Comparison of ENCODE assay signal across 8 cellular contexts in genomic region chr7:151083824-151084160, GRCh38. TPM values are rescaled to one million over a fixed set of nuclear protein-coding genes. Genes with fewer than 3 reads are reported as not detected.
DNase-seq lines count a peak whose midpoint lies in the region; ATAC-seq and TF ChIP-seq lines count a peak whose summit lies in the region.

No MANE protein-coding gene starts in this region.

- WGBS in psoas muscle, 3 donors, result 27 to 30% (median 28%) methylated on average over 3 of the region's 3 CpGs

- H3K4me1 ChIP-seq in fibroblast of lung (ENCODE audit: control insufficient read depth, extremely low read depth, insufficient read depth, low read length) (peaks cover 30% of the 10 kb centered on the region), psoas muscle (peaks cover 52% of the 10 kb centered on the region)

- H3K9ac ChIP-seq in SK-N-MC (ENCODE audit: insufficient read length) (no peak overlapping the region), fibroblast of lung (ENCODE audit: insufficient read depth, low read length) (no peak overlapping the region)

- H3K27ac ChIP-seq in SK-N-MC (no peak overlapping the region), fibroblast of lung (ENCODE audit: insufficient read depth, low read length) (no peak overlapping the region), psoas muscle (peak overlapping the region; percentile 89)

- TF ChIP-seq CTCF in fibroblast of lung (conservative IDR thresholded peaks at IDR 0.05 in 1 of 2, IDR thresholded peaks at IDR 0.05 in 1 of 2; ENCODE audit: low read depth in 1 of 2, low read length in 2 of 2), result no peak
- TF ChIP-seq CTCF in psoas muscle (IDR thresholded peaks at IDR 0.05), result no peak
- no peak for TF ChIP-seq CTCF in omental fat pad (IDR thresholded peaks at IDR 0.05)

- DNase-seq in SK-N-MC (ENCODE audit: low read depth, low spot score) (no peak), fibroblast of lung (ENCODE audit: low read depth in 2 of 2) (no peak), psoas muscle (no peak), COLO829 (ENCODE audit: low spot score) (no peak), GM19240 (ENCODE audit: insufficient read length, low spot score) (no peak), omental fat pad (ENCODE audit: low spot score) (no peak), HT-29 (ENCODE audit: low spot score) (no peak)

- peak overlapping the region; percentile 87 for H3K4me2 ChIP-seq in fibroblast of lung (ENCODE audit: extremely low read depth, insufficient read depth, low read length)

- H4K20me1 ChIP-seq in fibroblast of lung (ENCODE audit: control insufficient read depth, extremely low read depth, insufficient read depth, low read length), result no peaks in the 10 kb centered on the region

- ATAC-seq in psoas muscle, result no peak
- no peak for ATAC-seq in omental fat pad (ENCODE audit: low FRiP score)

- intact Hi-C loops in psoas muscle (cut with DNase I), result no loop called here

- H3K36me3 ChIP-seq in SK-N-MC (ENCODE audit: insufficient read depth, low read length) (no peaks in the 10 kb centered on the region), fibroblast of lung (ENCODE audit: control insufficient read depth, insufficient read depth, low read length) (peaks cover 5% of the 10 kb centered on the region), psoas muscle (ENCODE audit: insufficient read depth in 1 of 2, low read depth in 1 of 2) (no peaks in the 10 kb centered on the region)

- H3K79me2 ChIP-seq in fibroblast of lung (ENCODE audit: control insufficient read depth, insufficient read depth, low read length), result peaks cover 46% of the 10 kb centered on the region

- H3K9me3 ChIP-seq in SK-N-MC (ENCODE audit: low read depth, low read length), result no peaks in the 10 kb centered on the region
- no peaks in the 10 kb centered on the region for H3K9me3 ChIP-seq in fibroblast of lung (ENCODE audit: control insufficient read depth, insufficient read depth, low read depth, low read length)
- H3K9me3 ChIP-seq in psoas muscle, result no peaks in the 10 kb centered on the region

- H3K4me3 ChIP-seq in GM08714 (ENCODE audit: low read length) (peak overlapping the region; percentile 90; the same call in 1 of the 2 replicates), SK-N-MC (peak overlapping the region; percentile 97), fibroblast of lung (replicated peaks in 1 of 4; ENCODE audit: control extremely low read depth in 1 of 4, insufficient read depth in 1 of 4, low read depth in 3 of 4, low read length in 4 of 4) (peak overlapping the region; percentile 50 to 94 (median 70)), psoas muscle (peak overlapping the region; percentile 91)

- peak overlapping the region; percentile 71 for H2AFZ ChIP-seq in fibroblast of lung (ENCODE audit: low read length)

- H3K27me3 ChIP-seq in fibroblast of lung (ENCODE audit: control insufficient read depth, insufficient read depth, low read length) (no peaks in the 10 kb centered on the region), psoas muscle (ENCODE audit: insufficient read depth in 3 of 3, low read length in 2 of 3) (no peaks in the 10 kb centered on the region)

RNA-seq across cellular contexts. Expression of gene TMUB1, which starts 0.5 kb away (rescaled TPM):
- total RNA-seq in fibroblast of lung (14.1 and 20.3 TPM in 2 replicates), psoas muscle (10 to 100 TPM; 41.7 to 55.5 (median 44.4) TPM), omental fat pad (10 to 100 TPM; 23.5 to 38.5 (median 26.9) TPM)
- polyA plus RNA-seq in fibroblast of lung (11.9 and 17.1 TPM in 2 replicates), psoas muscle (100 to 1,000 TPM in 1 of 3 donors, 10 to 100 TPM in 2; 76.9 to 121 (median 85.3) TPM)
- polyA plus RNA-seq in fibroblast of lung (2012), result 28.8 and 39.7 TPM in 2 replicates
- polyA minus RNA-seq in fibroblast of lung (ENCODE audit: low replicate concordance), result 4.3 and 4.5 TPM in 2 replicates
- 258 and 264 TPM in 2 replicates for total RNA-seq in HT-29 (2014; rRNA removed; shearing (Covaris generic))

RNA-seq across cellular contexts. Expression of gene AGAP3, which starts 2.5 kb away (rescaled TPM):
- 34.2 and 44.9 TPM in 2 replicates for total RNA-seq in fibroblast of lung
- 32.9 and 33.5 TPM in 2 replicates for polyA plus RNA-seq in fibroblast of lung
- 38.7 and 42.1 TPM in 2 replicates for polyA plus RNA-seq in fibroblast of lung (2012)
- polyA minus RNA-seq in fibroblast of lung (ENCODE audit: low replicate concordance), result 84.7 and 88.4 TPM in 2 replicates
- total RNA-seq in psoas muscle, result 10 to 100 TPM; 39.3 to 52.2 (median 51.4) TPM
- polyA plus RNA-seq in psoas muscle, result 10 to 100 TPM; 38.4 to 75.3 (median 44.7) TPM
- total RNA-seq in omental fat pad, result 10 to 100 TPM; 34.6 to 53.0 (median 47.9) TPM
- total RNA-seq in HT-29 (2014; rRNA removed; shearing (Covaris generic)), result 140 and 162 TPM in 2 replicates

RNA-seq across cellular contexts. Expression of gene FASTK, which starts 3.2 kb away (rescaled TPM):
- total RNA-seq in fibroblast of lung (64.7 and 69.5 TPM in 2 replicates), psoas muscle (100 to 1,000 TPM in 3 of 4 donors, 10 to 100 TPM in 1; 87.1 to 126 (median 111) TPM), omental fat pad (10 to 100 TPM; 44.0 to 67.6 (median 51.6) TPM)
- polyA plus RNA-seq in fibroblast of lung (33.8 and 34.1 TPM in 2 replicates), psoas muscle (100 to 1,000 TPM; 132 to 194 (median 151) TPM)
- polyA plus RNA-seq in fibroblast of lung (2012), result 51.1 and 54.7 TPM in 2 replicates
- polyA minus RNA-seq in fibroblast of lung (ENCODE audit: low replicate concordance), result 95.5 and 104 TPM in 2 replicates
- total RNA-seq in HT-29 (2014; rRNA removed; shearing (Covaris generic)), result 265 and 300 TPM in 2 replicates

RNA-seq across cellular contexts. Expression of gene SLC4A2, which starts 24.4 kb away (rescaled TPM):
- 56.0 and 61.8 TPM in 2 replicates for total RNA-seq in fibroblast of lung
- 30.5 and 54.1 TPM in 2 replicates for polyA plus RNA-seq in fibroblast of lung
- 84.2 and 121 TPM in 2 replicates for polyA plus RNA-seq in fibroblast of lung (2012)
- polyA minus RNA-seq in fibroblast of lung (ENCODE audit: low replicate concordance), result 141 and 175 TPM in 2 replicates
- total RNA-seq in psoas muscle, result 10 to 100 TPM; 26.5 to 36.0 (median 31.3) TPM
- polyA plus RNA-seq in psoas muscle, result 10 to 100 TPM; 26.9 to 39.8 (median 33.5) TPM
- total RNA-seq in omental fat pad, result 100 to 1,000 TPM; 115 to 126 (median 118) TPM
- 851 and 1,005 TPM in 2 replicates for total RNA-seq in HT-29 (2014; rRNA removed; shearing (Covaris generic))

RNA-seq across cellular contexts. Expression of gene CDK5, which starts 26.1 kb away (rescaled TPM):
- total RNA-seq in fibroblast of lung (25.9 and 27.7 TPM in 2 replicates), psoas muscle (1 to 10 TPM; 3.8 to 6.4 (median 5.4) TPM), omental fat pad (10 to 100 TPM in 1 of 4 donors, 1 to 10 TPM in 3; 6.1 to 10.4 (median 7.9) TPM)
- polyA plus RNA-seq in fibroblast of lung (15.1 and 24.7 TPM in 2 replicates), psoas muscle (10 to 100 TPM in 1 of 3 donors, 1 to 10 TPM in 2; 5.7 to 15.2 (median 6.2) TPM)
- polyA plus RNA-seq in fibroblast of lung (2012), result 11.6 and 21.9 TPM in 2 replicates
- 36.4 and 43.2 TPM in 2 replicates for polyA minus RNA-seq in fibroblast of lung (ENCODE audit: low replicate concordance)
- 43.6 and 62.6 TPM in 2 replicates for total RNA-seq in HT-29 (2014; rRNA removed; shearing (Covaris generic))
